14 cellular contexts compared by ENCODE assay signal in genomic region chr6:113979930-113980329, GRCh38. TPM values are rescaled to one million over a fixed set of nuclear protein-coding genes. Genes with fewer than 3 reads are reported as not detected.
DNase-seq lines count a peak whose midpoint lies in the region; ATAC-seq, FAIRE-seq and TF ChIP-seq lines count a peak whose summit lies in the region.
"Had no signal": no experiment of that assay in that cellular context is flagged by ENCODE, and none has a peak within 500 bp of the region (broad histone marks: within the 10 kb centered on the region; RNA-seq: fewer than 3 reads in every experiment).

No MANE protein-coding gene starts in this region.

- H3K27ac ChIP-seq in GM12878 (ENCODE audit: control insufficient read depth, insufficient read depth): no peak overlapping the region
- H3K27ac ChIP-seq: skin epidermis had no signal

- FAIRE-seq in GM12878 (lab: Jason Lieb, UNC): no peak
- FAIRE-seq: colon had no signal

- TF ChIP-seq EP300 in GM12878 (IDR thresholded peaks at IDR 0.05; ENCODE audit: borderline replicate concordance in 1 of 2, control insufficient read depth in 1 of 2, low read depth in 2 of 2, low read length in 2 of 2): no peak

- no peak overlapping the region for H3K4me3 ChIP-seq in GM12878
- H3K4me3 ChIP-seq in H7 (ENCODE audit: insufficient read depth, low read depth, low read length): no peak overlapping the region
- H3K4me3 ChIP-seq: skin epidermis had no signal

- H3K27me3 ChIP-seq in GM12878 (replicated peaks in 1 of 2; ENCODE audit: control insufficient read depth in 2 of 2, insufficient read depth in 2 of 2, low read length in 1 of 2) (no peaks in the 10 kb centered on the region), H7 (ENCODE audit: control insufficient read depth, insufficient read depth, low read length) (no peaks in the 10 kb centered on the region)

- POLR2A ChIA-PET in GM12878 (lab: Charles Lee): interaction anchor here (0.7 kb wide), 1 partner anchor 1697 kb away, joined by 4 read pairs; no protein-coding TSS in a partner anchor

- TF ChIP-seq RAD21 in GM12878 (IDR thresholded peaks at IDR 0.05; ENCODE audit: insufficient read depth, low read depth, low read length): no peak

- no peaks in the 10 kb centered on the region for H3K36me3 ChIP-seq in GM12878 (ENCODE audit: control insufficient read depth in 2 of 2, insufficient read depth in 2 of 2, low read length in 1 of 2)
- H3K36me3 ChIP-seq in H7 (replicated peaks; ENCODE audit: control insufficient read depth, insufficient read depth, low read length): no peaks in the 10 kb centered on the region

- peak; percentile 35 for DNase-seq in KBM-7
- DNase-seq in GM12878 (ENCODE audit: low read depth, low spot score): no peak
- DNase-seq in RKO (ENCODE audit: low spot score): no peak
- no peak for DNase-seq in COLO829 (ENCODE audit: low spot score)
- no peak for DNase-seq in H7
- no peak for DNase-seq in T-helper 17 cell
- DNase-seq: activated naive CD8-positive, alpha-beta T cell treated with anti-CD3 and anti-CD28 coated beads, Interleukin-2, amount 10 ng/mL, durations not matched to agents 7 days and 5 days; CD4-positive, alpha-beta T cell; NCI-H1105; T-helper 2 cell had no signal

- BruUV-seq in GM12878 (replicated peaks; lab: Mats Ljungman, UMichigan): no TSS peak

- SMC1A ChIA-PET in GM12878 (lab: Charles Lee; ENCODE audit: uncharacterized antibody, unreplicated experiment): interaction anchor here (0.7 to 1.8 kb wide), 4 partner anchors 9 to 129 kb away, joined by 3 to 5 read pairs (median 4); partner anchors contain the start of gene HDAC2

- no peak for TF ChIP-seq CTCF in GM12878 (IDR thresholded peaks at IDR 0.05 in 2 of 3, conservative IDR thresholded peaks at IDR 0.05 in 1 of 3; ENCODE audit: control insufficient read depth in 2 of 3, extremely low read depth in 1 of 3, insufficient read depth in 1 of 3, low read depth in 3 of 3, low read length in 3 of 3)

- no peaks in the 10 kb centered on the region for H3K36me3 Mint-ChIP-seq in T-helper 17 cell (ENCODE audit: low read depth)
- H3K36me3 Mint-ChIP-seq: activated naive CD8-positive, alpha-beta T cell treated with anti-CD3 and anti-CD28 coated beads, Interleukin-2, amount 10 ng/mL, durations not matched to agents 7 days and 5 days had no signal

- TF ChIP-seq POLR2A in GM12878 (IDR thresholded peaks at IDR 0.05; ENCODE audit: low read depth, low read length): no peak

- intact Hi-C loops in GM12878 (cut with micrococcal nuclease; ENCODE audit: unreplicated experiment): loop anchor here (2.0 kb wide), 1 partner anchor 129 kb away; no protein-coding TSS in a partner anchor

- ATAC-seq in GM18499 (IDR thresholded peaks at IDR 0.05; ENCODE audit: insufficient read depth, unreplicated experiment) (peak; percentile 36), GM21723 (IDR thresholded peaks at IDR 0.05; ENCODE audit: unreplicated experiment) (peak; percentile 62), GM12878 (peak; percentile 86), T-helper 17 cell (no peak)

- H3K27ac Mint-ChIP-seq in T-helper 17 cell: no peak overlapping the region
- H3K27ac Mint-ChIP-seq: activated naive CD8-positive, alpha-beta T cell treated with anti-CD3 and anti-CD28 coated beads, Interleukin-2, amount 10 ng/mL, durations not matched to agents 7 days and 5 days; CD4-positive, alpha-beta T cell had no signal

- RAD21 ChIA-PET in GM12878 (lab: Charles Lee; ENCODE audit: unreplicated experiment): interaction anchor here (1.3 to 1.6 kb wide), 2 partner anchors 10 to 129 kb away, joined by 4 to 6 read pairs; no protein-coding TSS in a partner anchor

- H2AFZ ChIP-seq in GM12878 (ENCODE audit: control insufficient read depth, low read depth, low read length): no peak overlapping the region

- CTCF ChIA-PET in GM12878 (lab: Yijun Ruan, JAX): interaction anchor here (0.6 to 2.9 kb wide), 10 partner anchors 9 to 712 kb away, joined by 3 to 34 read pairs (median 5); partner anchors contain the start of gene HDAC2

- H3K4me2 ChIP-seq in GM12878 (ENCODE audit: control insufficient read depth, insufficient read depth): no peak overlapping the region

- H3K4me3 Mint-ChIP-seq in T-helper 17 cell: no peak overlapping the region
- H3K4me3 Mint-ChIP-seq: activated naive CD8-positive, alpha-beta T cell treated with anti-CD3 and anti-CD28 coated beads, Interleukin-2, amount 10 ng/mL, durations not matched to agents 7 days and 5 days; CD4-positive, alpha-beta T cell had no signal

- no peaks in the 10 kb centered on the region for H3K4me1 ChIP-seq in GM12878 (ENCODE audit: control insufficient read depth, insufficient read depth, low read length)

- no peaks in the 10 kb centered on the region for H3K79me2 ChIP-seq in GM12878 (ENCODE audit: control insufficient read depth, insufficient read depth, low read length)

- 0% methylated on average over 1 of the region's 1 CpG for WGBS in GM12878 (ENCODE audit: insufficient coverage, insufficient replicate concordance, low lambda C conversion rate, missing lambda C conversion rate)

- H3K4me1 Mint-ChIP-seq in T-helper 17 cell: peaks cover 3% of the 10 kb centered on the region
- H3K4me1 Mint-ChIP-seq: activated naive CD8-positive, alpha-beta T cell treated with anti-CD3 and anti-CD28 coated beads, Interleukin-2, amount 10 ng/mL, durations not matched to agents 7 days and 5 days had no signal

- H3K9me3 ChIP-seq in GM12878 (replicated peaks; ENCODE audit: control insufficient read depth, insufficient read depth, low read length) (no peaks in the 10 kb centered on the region), T-helper 17 cell (ENCODE audit: control insufficient read depth, low read length, poor library complexity, severe bottlenecking) (no peaks in the 10 kb centered on the region)

- no peaks in the 10 kb centered on the region for H4K20me1 ChIP-seq in GM12878 (ENCODE audit: control insufficient read depth, insufficient read depth)

- H3K27me3 Mint-ChIP-seq in T-helper 17 cell: peaks cover 10% of the 10 kb centered on the region

- in situ Hi-C loops in KBM-7 (cut with MboI; ENCODE audit: low pct_unique_long_range_greater_than_20kb, low sequenced_read_pairs): no loop called here
- in situ Hi-C loops in GM12878 (cut with MboI): no loop called here

- no peak overlapping the region for H3K9ac ChIP-seq in GM12878 (ENCODE audit: control insufficient read depth, insufficient read depth, low read length)

TF ChIP-seq in GM12878, 131 proteins besides CTCF, POLR2A, EP300 and RAD21 (continues in another document):
- TF ChIP-seq PRDM15 (CRISPR knock-in tag; IDR thresholded peaks at IDR 0.05): no peak
- no peak for TF ChIP-seq CREM (IDR thresholded peaks at IDR 0.05; ENCODE audit: low read depth)
- no peak for TF ChIP-seq EGR1 (IDR thresholded peaks at IDR 0.05; ENCODE audit: borderline replicate concordance in 1 of 2, low read depth in 2 of 2, low read length in 2 of 2)
- TF ChIP-seq BACH1 (IDR thresholded peaks at IDR 0.05; ENCODE audit: borderline replicate concordance): no peak
- TF ChIP-seq BRCA1 (IDR thresholded peaks at IDR 0.05; ENCODE audit: low read depth, low read length): no peak

RNA-seq across cellular contexts. Expression of gene HDAC2, which starts 9.0 kb away (rescaled TPM):
- total RNA-seq in GM12878 (2013; cell fraction: nucleolus; rRNA removed): 73.8 and 74.9 TPM in 2 replicates
- total RNA-seq in GM12878 (2014; rRNA removed): 40.4 and 49.5 TPM in 2 replicates
- total RNA-seq in GM12878 (2014; rRNA removed; fragmentation: Illumina TruSeq; extraction: Trizol): 87.0 and 89.1 TPM in 2 replicates
- 99.5 and 104 TPM in 2 replicates for total RNA-seq in GM12878 (2021)
- 33.5 TPM for polyA plus RNA-seq in GM12878 (2011; ENCODE audit: low read depth)
- polyA plus RNA-seq in GM12878 (2011; rRNA removed): 210 and 255 TPM in 2 replicates
- 69.5 and 102 TPM in 2 replicates for polyA plus RNA-seq in GM12878 (2011; cell fraction: cytosol; rRNA removed)
- 48.0 and 64.8 TPM in 2 replicates for polyA plus RNA-seq in GM12878 (2011; cell fraction: nucleus; rRNA removed)
- 69.4 and 98.7 TPM in 2 replicates for polyA plus RNA-seq in GM12878 (2012)
- polyA plus RNA-seq in GM12878 (2014; fragmentation: Illumina TruSeq; extraction: Trizol): 130 and 154 TPM in 2 replicates
- polyA plus RNA-seq in GM12878 (2014; fragmentation: Nextera tagmentation; extraction: Ambion mirVana): 10 to 100 TPM; 45.3 to 88.7 TPM
- 120 and 129 TPM in 2 replicates for polyA plus RNA-seq in GM12878 (2014; rRNA removed)
- 100 to 1,000 TPM; 157 to 158 TPM for polyA plus RNA-seq in GM12878 (2016; fragmentation: Nextera tagmentation; extraction: Ambion mirVana)
- 131 and 274 TPM in 2 replicates for polyA minus RNA-seq in GM12878 (2011; rRNA and poly(A)+ RNA removed)
- polyA minus RNA-seq in GM12878 (2011; cell fraction: cytosol; rRNA and poly(A)+ RNA removed): 40.1 and 64.0 TPM in 2 replicates
- polyA minus RNA-seq in GM12878 (2011; cell fraction: nucleus; rRNA and poly(A)+ RNA removed): 28.5 and 58.1 TPM in 2 replicates
- total RNA-seq in H7 (2014; rRNA removed; shearing (Covaris generic)): 181 and 223 TPM in 2 replicates
- total RNA-seq in T-helper 17 cell: 10 to 100 TPM; 38.4 to 50.1 TPM
